1 cellular context compared by ENCODE assay signal in the genomic region with DNA sequence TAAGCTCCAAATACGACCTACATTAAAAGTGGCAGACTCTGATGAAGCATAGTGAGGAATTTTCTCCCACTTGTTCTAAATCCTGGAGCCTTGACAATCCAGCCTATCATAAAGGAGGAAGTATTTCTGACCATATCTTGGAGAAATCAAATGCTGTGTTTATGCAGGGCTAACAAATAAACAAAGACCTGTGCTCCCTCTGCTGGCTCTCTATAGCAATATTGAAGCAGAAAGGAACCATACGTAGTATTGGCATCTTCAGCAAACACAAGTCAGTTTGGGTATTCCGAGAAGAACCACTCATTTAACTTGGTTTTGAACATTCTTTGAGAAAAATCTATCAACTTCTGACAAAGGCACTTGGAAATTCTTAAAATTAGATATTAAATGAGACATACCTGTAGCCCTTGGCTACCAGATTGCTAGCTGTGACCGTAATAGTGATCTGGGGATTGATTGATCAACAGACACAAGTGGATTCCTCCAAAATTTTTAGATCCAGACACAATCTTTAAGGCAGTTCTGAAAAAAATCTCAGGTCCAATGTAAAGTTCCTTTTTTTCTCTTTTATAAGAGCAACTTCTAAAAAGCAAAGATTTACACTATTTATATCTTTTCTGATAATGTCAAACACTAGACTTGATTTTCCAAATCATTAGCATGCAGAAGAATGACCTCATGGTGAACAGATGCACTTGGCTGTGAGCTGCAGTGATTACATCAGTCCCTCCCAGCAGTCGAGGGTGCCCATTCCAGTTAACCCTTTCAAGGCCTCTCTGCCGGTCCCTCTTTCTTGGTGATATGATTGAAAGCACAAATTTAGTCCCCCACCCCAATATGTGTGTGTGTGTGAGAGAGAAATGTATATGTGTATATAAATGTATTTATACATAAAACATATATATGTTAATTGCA.
TF ChIP-seq lines count a peak whose summit lies in the region.

No MANE protein-coding gene starts in this region.

TF ChIP-seq in WTC11, 78 proteins besides CTCF, POLR2A, EP300 and RAD21 (continued from another document):
- TF ChIP-seq, protein P1, sequence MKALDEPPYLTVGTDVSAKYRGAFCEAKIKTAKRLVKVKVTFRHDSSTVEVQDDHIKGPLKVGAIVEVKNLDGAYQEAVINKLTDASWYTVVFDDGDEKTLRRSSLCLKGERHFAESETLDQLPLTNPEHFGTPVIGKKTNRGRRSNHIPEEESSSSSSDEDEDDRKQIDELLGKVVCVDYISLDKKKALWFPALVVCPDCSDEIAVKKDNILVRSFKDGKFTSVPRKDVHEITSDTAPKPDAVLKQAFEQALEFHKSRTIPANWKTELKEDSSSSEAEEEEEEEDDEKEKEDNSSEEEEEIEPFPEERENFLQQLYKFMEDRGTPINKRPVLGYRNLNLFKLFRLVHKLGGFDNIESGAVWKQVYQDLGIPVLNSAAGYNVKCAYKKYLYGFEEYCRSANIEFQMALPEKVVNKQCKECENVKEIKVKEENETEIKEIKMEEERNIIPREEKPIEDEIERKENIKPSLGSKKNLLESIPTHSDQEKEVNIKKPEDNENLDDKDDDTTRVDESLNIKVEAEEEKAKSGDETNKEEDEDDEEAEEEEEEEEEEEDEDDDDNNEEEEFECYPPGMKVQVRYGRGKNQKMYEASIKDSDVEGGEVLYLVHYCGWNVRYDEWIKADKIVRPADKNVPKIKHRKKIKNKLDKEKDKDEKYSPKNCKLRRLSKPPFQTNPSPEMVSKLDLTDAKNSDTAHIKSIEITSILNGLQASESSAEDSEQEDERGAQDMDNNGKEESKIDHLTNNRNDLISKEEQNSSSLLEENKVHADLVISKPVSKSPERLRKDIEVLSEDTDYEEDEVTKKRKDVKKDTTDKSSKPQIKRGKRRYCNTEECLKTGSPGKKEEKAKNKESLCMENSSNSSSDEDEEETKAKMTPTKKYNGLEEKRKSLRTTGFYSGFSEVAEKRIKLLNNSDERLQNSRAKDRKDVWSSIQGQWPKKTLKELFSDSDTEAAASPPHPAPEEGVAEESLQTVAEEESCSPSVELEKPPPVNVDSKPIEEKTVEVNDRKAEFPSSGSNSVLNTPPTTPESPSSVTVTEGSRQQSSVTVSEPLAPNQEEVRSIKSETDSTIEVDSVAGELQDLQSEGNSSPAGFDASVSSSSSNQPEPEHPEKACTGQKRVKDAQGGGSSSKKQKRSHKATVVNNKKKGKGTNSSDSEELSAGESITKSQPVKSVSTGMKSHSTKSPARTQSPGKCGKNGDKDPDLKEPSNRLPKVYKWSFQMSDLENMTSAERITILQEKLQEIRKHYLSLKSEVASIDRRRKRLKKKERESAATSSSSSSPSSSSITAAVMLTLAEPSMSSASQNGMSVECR (CRISPR knock-in tag; IDR thresholded peaks at IDR 0.05; ENCODE audit: borderline replicate concordance), result no peak
